9 cellular contexts compared by ENCODE assay signal in the genomic region with DNA sequence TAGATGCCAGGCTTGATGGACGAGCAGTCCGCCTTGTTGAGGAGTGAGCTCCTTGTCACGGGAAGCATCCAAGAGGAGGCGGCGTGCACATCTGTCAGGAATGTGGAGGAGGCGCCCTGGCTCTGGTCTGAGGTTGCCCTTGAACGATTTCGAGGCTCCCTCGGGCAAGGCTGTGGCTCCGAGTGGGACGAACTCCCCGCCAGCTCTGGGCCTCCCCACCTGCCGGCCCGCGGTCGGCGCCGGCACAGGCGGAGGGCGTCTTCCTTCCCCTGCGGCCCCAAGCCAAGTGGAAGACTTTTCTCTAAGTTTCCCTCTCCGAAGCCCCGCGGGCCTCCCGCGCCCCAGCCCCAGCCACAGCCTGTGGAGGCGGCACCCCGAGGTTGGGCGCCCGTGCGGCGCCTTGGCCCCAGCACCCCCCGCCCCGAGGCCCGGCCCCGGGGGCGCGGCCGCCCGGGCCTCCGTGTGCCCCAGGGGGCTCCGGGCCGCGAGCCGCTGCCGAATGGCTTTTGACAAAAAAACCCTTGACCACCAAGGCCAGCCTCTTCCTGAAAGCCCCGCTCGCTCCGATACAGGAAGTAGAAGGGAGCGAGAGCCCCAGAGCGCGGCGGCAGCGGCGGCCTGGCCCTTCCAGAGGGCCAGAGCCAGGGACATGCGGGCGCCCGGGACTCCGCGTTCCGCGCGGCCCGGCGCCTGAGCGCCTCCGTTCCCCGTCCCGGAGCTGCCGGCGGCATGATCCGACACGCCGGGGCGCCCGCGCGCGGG. TPM values are rescaled to one million over a fixed set of nuclear protein-coding genes. Genes with fewer than 3 reads are reported as not detected.
DNase-seq lines count a peak whose midpoint lies in the region; ATAC-seq and TF ChIP-seq lines count a peak whose summit lies in the region.
"Had no signal": no experiment of that assay in that cellular context is flagged by ENCODE, and none has a peak within 500 bp of the region (broad histone marks: within the 10 kb centered on the region; RNA-seq: fewer than 3 reads in every experiment).

A gene with protein sequence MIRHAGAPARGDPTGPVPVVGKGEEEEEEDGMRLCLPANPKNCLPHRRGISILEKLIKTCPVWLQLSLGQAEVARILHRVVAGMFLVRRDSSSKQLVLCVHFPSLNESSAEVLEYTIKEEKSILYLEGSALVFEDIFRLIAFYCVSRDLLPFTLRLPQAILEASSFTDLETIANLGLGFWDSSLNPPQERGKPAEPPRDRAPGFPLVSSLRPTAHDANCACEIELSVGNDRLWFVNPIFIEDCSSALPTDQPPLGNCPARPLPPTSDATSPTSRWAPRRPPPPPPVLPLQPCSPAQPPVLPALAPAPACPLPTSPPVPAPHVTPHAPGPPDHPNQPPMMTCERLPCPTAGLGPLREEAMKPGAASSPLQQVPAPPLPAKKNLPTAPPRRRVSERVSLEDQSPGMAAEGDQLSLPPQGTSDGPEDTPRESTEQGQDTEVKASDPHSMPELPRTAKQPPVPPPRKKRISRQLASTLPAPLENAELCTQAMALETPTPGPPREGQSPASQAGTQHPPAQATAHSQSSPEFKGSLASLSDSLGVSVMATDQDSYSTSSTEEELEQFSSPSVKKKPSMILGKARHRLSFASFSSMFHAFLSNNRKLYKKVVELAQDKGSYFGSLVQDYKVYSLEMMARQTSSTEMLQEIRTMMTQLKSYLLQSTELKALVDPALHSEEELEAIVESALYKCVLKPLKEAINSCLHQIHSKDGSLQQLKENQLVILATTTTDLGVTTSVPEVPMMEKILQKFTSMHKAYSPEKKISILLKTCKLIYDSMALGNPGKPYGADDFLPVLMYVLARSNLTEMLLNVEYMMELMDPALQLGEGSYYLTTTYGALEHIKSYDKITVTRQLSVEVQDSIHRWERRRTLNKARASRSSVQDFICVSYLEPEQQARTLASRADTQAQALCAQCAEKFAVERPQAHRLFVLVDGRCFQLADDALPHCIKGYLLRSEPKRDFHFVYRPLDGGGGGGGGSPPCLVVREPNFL (plus strand): TSS at position 578 of the 762 bp plus-strand sequence. CDS start 152 bp downstream, at position 730.

- H3K36me3 Mint-ChIP-seq in Calu3 (ENCODE audit: insufficient read depth, unreplicated experiment), result peaks cover 22% of the 10 kb centered on the region

- H3K27ac Mint-ChIP-seq in Calu3 (ENCODE audit: unreplicated experiment), result no peak within 1 kb of the TSS

- H3K9me3 Mint-ChIP-seq in Calu3 (ENCODE audit: low read depth, unreplicated experiment), result no peaks in the 10 kb centered on the region

- no peak for TF ChIP-seq POLR2A in testis (IDR thresholded peaks at IDR 0.05)

- TF ChIP-seq CTCF in Calu3 (IDR thresholded peaks at IDR 0.05; ENCODE audit: unreplicated experiment) (no peak), mucosa of descending colon (IDR thresholded peaks at IDR 0.05) (no peak), testis (IDR thresholded peaks at IDR 0.05) (no peak)

- CTCF ChIA-PET in Calu3 (lab: Charles Lee), result no interaction called here

- intact Hi-C loops in Calu3 (cut with micrococcal nuclease; ENCODE audit: unreplicated experiment) (no loop called here), mucosa of descending colon (cut with DNase I, micrococcal nuclease) (no loop called here), testis (cut with DNase I; ENCODE audit: low total_unique reads) (no loop called here)

- H3K4me1 ChIP-seq in mucosa of descending colon (ENCODE audit: low read depth) (peaks cover 5% of the 10 kb centered on the region), testis (peaks cover 17% of the 10 kb centered on the region)

- peak within 1 kb of the TSS; percentile 73 for H3K4me3 Mint-ChIP-seq in Calu3 (ENCODE audit: low read depth, unreplicated experiment)

- ATAC-seq in GM21515 (IDR thresholded peaks at IDR 0.05; ENCODE audit: unreplicated experiment), result peak; percentile 61
- ATAC-seq in mucosa of descending colon, result peak; percentile 73

- H3K4me1 Mint-ChIP-seq in Calu3 (ENCODE audit: low read depth, unreplicated experiment), result peaks cover 17% of the 10 kb centered on the region

- 2% methylated on average over 64 of the region's 79 CpGs; no CpG with 5 or more reads in 1 of the 2 donors for WGBS in testis, 2 donors

- DNase-seq in Calu3 (peak; percentile 47), epithelial cell of prostate (ENCODE audit: low read depth, low spot score) (no peak), mucosa of descending colon (peak; percentile 63 to 72 (median 70)), testis (peak; percentile 78), NCI-H1694 treated with DMSO at 0.1 percent for 48 hours (lab: John Stamatoyannopoulos, UW) (no peak)
- no peak for DNase-seq in Jurkat, Clone E6-1 (ENCODE audit: low read depth, low spot score)
- DNase-seq in activated CD8-positive, alpha-beta memory T cell treated with anti-CD3 and anti-CD28 coated beads for 24 hours, result peak; percentile 85

- no peaks in the 10 kb centered on the region for H3K27me3 Mint-ChIP-seq in Calu3 (ENCODE audit: unreplicated experiment)

- H3K27me3 ChIP-seq in testis, result no peaks in the 10 kb centered on the region

- BruUV-seq in Calu3 (replicated peaks; lab: Mats Ljungman, UMichigan), result no TSS peak

- H3K27ac ChIP-seq in epithelial cell of prostate (peak within 1 kb of the TSS; percentile 99), testis (peak within 1 kb of the TSS; percentile 93)
- H3K27ac ChIP-seq: SK-N-MC had no signal

- H3K9me3 ChIP-seq in mucosa of descending colon, result no peaks in the 10 kb centered on the region
- H3K9me3 ChIP-seq in testis, result no peaks in the 10 kb centered on the region

- H3K36me3 ChIP-seq in mucosa of descending colon (ENCODE audit: low read depth) (no peaks in the 10 kb centered on the region), testis (ENCODE audit: low read depth, missing control alignments) (no peaks in the 10 kb centered on the region)

- H3K4me3 ChIP-seq in Jurkat, Clone E6-1 (ENCODE audit: low read length), result peak within 1 kb of the TSS; percentile 54
- H3K4me3 ChIP-seq in mucosa of descending colon (peak within 1 kb of the TSS; percentile 54), testis (peak within 1 kb of the TSS; percentile 68 to 69)
- H3K4me3 ChIP-seq: SK-N-MC had no signal

RNA-seq across cellular contexts. Expression of the gene that starts here (rescaled TPM):
- total RNA-seq in Calu3 (2022), result 13.2 and 13.8 TPM in 2 replicates
- 6.3 TPM for polyA plus RNA-seq in Jurkat, Clone E6-1 (2012; ENCODE audit: insufficient read depth, insufficient read length)
- 10 to 100 TPM; 26.2 to 51.0 (median 32.9) TPM for total RNA-seq in mucosa of descending colon
- 10 to 100 TPM; 49.8 to 56.2 TPM for total RNA-seq in testis
- 25.9 TPM for polyA plus RNA-seq in testis (ENCODE audit: insufficient read depth, low read depth, low replicate concordance)

Comparison
In these comparisons a context has a peak if more than half of its experiments do, and no peak if none do; other contexts are left out.
1. DNase-seq: peak in Calu3 (single experiment), activated CD8-positive, alpha-beta memory T cell treated with anti-CD3 and anti-CD28 coated beads for 24 hours (single experiment), mucosa of descending colon (3 of 3) and testis (single experiment); none in Jurkat, Clone E6-1 (single experiment), epithelial cell of prostate (single experiment) and NCI-H1694 treated with DMSO at 0.1 percent for 48 hours (single experiment).
2. Peak in every context shown above with its lines, with median percentiles within 50 percentile points of each other: H3K4me3 ChIP-seq.